9 cellular contexts compared by ENCODE assay signal in the genomic region with DNA sequence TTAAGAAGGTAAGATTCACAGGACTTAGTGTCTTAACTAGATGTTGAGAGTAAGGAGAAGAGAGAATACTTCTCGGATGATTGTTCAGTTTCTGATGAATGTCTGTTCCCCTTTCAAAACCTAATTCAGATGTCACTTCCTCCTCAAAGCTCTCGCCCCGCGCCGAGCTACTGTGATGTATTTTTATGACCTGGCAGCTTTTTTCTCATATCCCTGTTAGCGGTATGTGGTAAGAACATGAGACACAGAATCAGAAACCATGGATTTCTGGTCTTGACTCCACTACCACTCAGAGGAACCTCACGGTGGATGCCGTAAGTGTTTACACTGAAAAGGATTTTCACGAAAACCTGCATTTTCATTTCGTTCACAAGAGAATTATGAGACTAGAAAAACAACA. TPM values are rescaled to one million over a fixed set of nuclear protein-coding genes. Genes with fewer than 3 reads are reported as not detected.
DNase-seq lines count a peak whose midpoint lies in the region; ATAC-seq and TF ChIP-seq lines count a peak whose summit lies in the region.
"Had no signal": no experiment of that assay in that cellular context is flagged by ENCODE, and none has a peak within 500 bp of the region (broad histone marks: within the 10 kb centered on the region; RNA-seq: fewer than 3 reads in every experiment).

No MANE protein-coding gene starts in this region.

- H3K4me2 ChIP-seq in PC-9 = no peak overlapping the region
- H3K4me2 ChIP-seq: KMS-11 had no signal

- peak; percentile 80 for ATAC-seq in GM19035 (IDR thresholded peaks at IDR 0.05; ENCODE audit: unreplicated experiment)
- ATAC-seq in HG02981 (IDR thresholded peaks at IDR 0.05; ENCODE audit: unreplicated experiment) = peak; percentile 82
- ATAC-seq in T-helper 17 cell = peak; percentile 88
- no peak for ATAC-seq in SK-N-SH treated with all-trans-retinoic acid at 6 μM for 48 hours
- no peak for ATAC-seq in sciatic nerve

- no peaks in the 10 kb centered on the region for H3F3A ChIP-seq in PC-9 (ENCODE audit: insufficient read depth, low read depth)

- TF ChIP-seq CTCF in PC-9 (conservative IDR thresholded peaks at IDR 0.05) (no peak), mesothelial cell of epicardium (IDR thresholded peaks at IDR 0.05; ENCODE audit: unreplicated experiment) (no peak)

- no peaks in the 10 kb centered on the region for H3K27me3 ChIP-seq in PC-9 (ENCODE audit: insufficient read depth, low read depth)

- no peaks in the 10 kb centered on the region for H3K9me2 ChIP-seq in PC-9 (ENCODE audit: insufficient read depth)

- no peak overlapping the region for H2AFZ ChIP-seq in PC-9

- no peak overlapping the region for H3K27ac ChIP-seq in PC-9
- H3K27ac ChIP-seq: KMS-11 had no signal

- H3K9me3 ChIP-seq in T-helper 17 cell (ENCODE audit: control insufficient read depth, low read length, poor library complexity, severe bottlenecking) = no peaks in the 10 kb centered on the region
- H3K9me3 ChIP-seq in PC-9 (ENCODE audit: insufficient read depth, low read depth) = no peaks in the 10 kb centered on the region

- H3K27ac Mint-ChIP-seq in T-helper 17 cell (peak overlapping the region; percentile 99), mesothelial cell of epicardium (no peak overlapping the region)

- H3K27me3 Mint-ChIP-seq in T-helper 17 cell (no peaks in the 10 kb centered on the region), mesothelial cell of epicardium (ENCODE audit: low read depth) (no peaks in the 10 kb centered on the region)

- intact Hi-C loops in PC-9 (cut with micrococcal nuclease; ENCODE audit: unreplicated experiment) (no loop called here), sciatic nerve (cut with DNase I) (no loop called here)

- H4K20me1 ChIP-seq in PC-9 (ENCODE audit: insufficient read depth) = no peaks in the 10 kb centered on the region

- no TSS peak for BruUV-seq in PC-9 (replicated peaks; lab: Mats Ljungman, UMichigan)

- CTCF ChIA-PET in PC-9 (lab: Charles Lee) = no interaction called here

- no peaks in the 10 kb centered on the region for H3K79me2 ChIP-seq in PC-9 (ENCODE audit: low read depth)

- H3K9me3 Mint-ChIP-seq in mesothelial cell of epicardium = peaks cover 5% of the 10 kb centered on the region

- H3K36me3 Mint-ChIP-seq in T-helper 17 cell (ENCODE audit: low read depth) (peaks cover 2% of the 10 kb centered on the region), mesothelial cell of epicardium (peaks cover 10% of the 10 kb centered on the region)

- H3K4me3 ChIP-seq in PC-9 = no peak overlapping the region

- H3K4me3 Mint-ChIP-seq in T-helper 17 cell (peak overlapping the region; percentile 84), mesothelial cell of epicardium (no peak overlapping the region)

- POLR2A ChIA-PET in PC-9 (lab: Charles Lee; ENCODE audit: unreplicated experiment) = interaction anchor here (0.6 kb wide), 1 partner anchor 20 kb away, joined by 3 read pairs; no protein-coding TSS in a partner anchor

- H3K4me1 Mint-ChIP-seq in T-helper 17 cell (peaks cover 38% of the 10 kb centered on the region), mesothelial cell of epicardium (no peaks in the 10 kb centered on the region)

- DNase-seq in T-helper 17 cell (peak in 2 of 3 donors; percentile 42 to 43), inferior parietal cortex (ENCODE audit: extremely low spot score) (peak; percentile 6), PC-9 (no peak), mesothelial cell of epicardium (ENCODE audit: low spot score in 2 of 2, unreplicated experiment in 2 of 2) (no peak), sciatic nerve (ENCODE audit: low spot score) (no peak)

- H3K4me1 ChIP-seq in PC-9 (replicated peaks; ENCODE audit: insufficient read depth) = no peaks in the 10 kb centered on the region

- H3K36me3 ChIP-seq in PC-9 (ENCODE audit: low read depth) = no peaks in the 10 kb centered on the region

TF ChIP-seq in SK-N-SH treated with all-trans-retinoic acid at 6 μM for 48 hours, 23 proteins besides CTCF, POLR2A, EP300 and RAD21:
- TF ChIP-seq SNAI2 (CRISPR knock-in tag; IDR thresholded peaks at IDR 0.05) = no peak
- no peak for TF ChIP-seq BACH2 (CRISPR knock-in tag; IDR thresholded peaks at IDR 0.05; ENCODE audit: borderline replicate concordance)
- no peak for TF ChIP-seq RARB (CRISPR knock-in tag; IDR thresholded peaks at IDR 0.05)
- TF ChIP-seq ZNF70 (CRISPR knock-in tag; IDR thresholded peaks at IDR 0.05) = no peak
- TF ChIP-seq, protein P1, sequence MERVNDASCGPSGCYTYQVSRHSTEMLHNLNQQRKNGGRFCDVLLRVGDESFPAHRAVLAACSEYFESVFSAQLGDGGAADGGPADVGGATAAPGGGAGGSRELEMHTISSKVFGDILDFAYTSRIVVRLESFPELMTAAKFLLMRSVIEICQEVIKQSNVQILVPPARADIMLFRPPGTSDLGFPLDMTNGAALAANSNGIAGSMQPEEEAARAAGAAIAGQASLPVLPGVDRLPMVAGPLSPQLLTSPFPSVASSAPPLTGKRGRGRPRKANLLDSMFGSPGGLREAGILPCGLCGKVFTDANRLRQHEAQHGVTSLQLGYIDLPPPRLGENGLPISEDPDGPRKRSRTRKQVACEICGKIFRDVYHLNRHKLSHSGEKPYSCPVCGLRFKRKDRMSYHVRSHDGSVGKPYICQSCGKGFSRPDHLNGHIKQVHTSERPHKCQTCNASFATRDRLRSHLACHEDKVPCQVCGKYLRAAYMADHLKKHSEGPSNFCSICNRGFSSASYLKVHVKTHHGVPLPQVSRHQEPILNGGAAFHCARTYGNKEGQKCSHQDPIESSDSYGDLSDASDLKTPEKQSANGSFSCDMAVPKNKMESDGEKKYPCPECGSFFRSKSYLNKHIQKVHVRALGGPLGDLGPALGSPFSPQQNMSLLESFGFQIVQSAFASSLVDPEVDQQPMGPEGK (CRISPR knock-in tag; IDR thresholded peaks at IDR 0.05; ENCODE audit: borderline replicate concordance) = no peak
- no peak for TF ChIP-seq ARNTL (CRISPR knock-in tag; IDR thresholded peaks at IDR 0.05; ENCODE audit: borderline replicate concordance, low read depth)
TF ChIP-seq in SK-N-SH treated with all-trans-retinoic acid at 6 μM for 48 hours: peak in this region for 0.

RNA-seq across cellular contexts. Expression of a gene that starts 48.4 kb away (rescaled TPM):
- 10 to 100 TPM; 19.8 to 24.0 TPM for total RNA-seq in T-helper 17 cell
- total RNA-seq in PC-9 (2021) = 18.1 and 19.7 TPM in 2 replicates
- 24.9 to 27.9 TPM (median 27.5 TPM) in 3 replicates for total RNA-seq in mesothelial cell of epicardium
- total RNA-seq in sciatic nerve = 18.8 TPM

Comparison
In these comparisons a context has a peak if more than half of its experiments do, and no peak if none do; other contexts are left out.
1. ATAC-seq: peak in GM19035 (single experiment), HG02981 (single experiment) and T-helper 17 cell (single experiment); none in SK-N-SH treated with all-trans-retinoic acid at 6 μM for 48 hours (single experiment) and sciatic nerve (single experiment).
2. DNase-seq: peak in T-helper 17 cell (2 of 3) and inferior parietal cortex (single experiment); none in PC-9 (0 of 2), mesothelial cell of epicardium (0 of 2) and sciatic nerve (single experiment).